ENCODE assay signal across 11 cellular contexts in genomic region chr10:7457478-7458316, GRCh38. TPM values are rescaled to one million over a fixed set of nuclear protein-coding genes. Genes with fewer than 3 reads are reported as not detected.
A peak's percentile ranks its signal among the peaks of the same experiment; 100 is the strongest.
DNase-seq lines count a peak whose midpoint lies in the region; ATAC-seq and TF ChIP-seq lines count a peak whose summit lies in the region.
"Had no signal": no experiment of that assay in that cellular context is flagged by ENCODE, and none has a peak within 500 bp of the region (broad histone marks: within the 10 kb centered on the region; RNA-seq: fewer than 3 reads in every experiment).

No MANE protein-coding gene starts in this region.

- H3K9me3 ChIP-seq in OCI-LY7 (ENCODE audit: low read length) (no peaks in the 10 kb centered on the region), SJCRH30 (replicated peaks) (no peaks in the 10 kb centered on the region), hepatocyte (ENCODE audit: low read depth) (no peaks in the 10 kb centered on the region)
- H3K9me3 ChIP-seq: BE2C had no signal

- BruUV-seq in OCI-LY7 (replicated peaks; lab: Mats Ljungman, UMichigan): no TSS peak

- H2AFZ ChIP-seq in OCI-LY7 (ENCODE audit: low read length) (peak overlapping the region; percentile 60), hepatocyte (no peak overlapping the region)

- DNase-seq in Daoy (ENCODE audit: low read depth) (peak; percentile 21), OCI-LY7 (ENCODE audit: low spot score) (no peak), SJCRH30 (no peak), hepatocyte (ENCODE audit: low spot score) (no peak), SW480 (ENCODE audit: low spot score) (no peak)
- no peak for DNase-seq in activated CD4-positive, alpha-beta T cell treated with anti-CD3 and anti-CD28 coated beads for 1 hour
- DNase-seq: BE2C, islet precursor cell, NCI-H748 treated with DMSO at 0.1 percent for 48 hours had no signal

- intact Hi-C loops in OCI-LY7 (cut with micrococcal nuclease; ENCODE audit: unreplicated experiment): no loop called here

- H3K9me2 ChIP-seq in OCI-LY7 (ENCODE audit: insufficient read depth, low read length): no peaks in the 10 kb centered on the region
- no peaks in the 10 kb centered on the region for H3K9me2 ChIP-seq in hepatocyte (replicated peaks; ENCODE audit: insufficient read depth)

- TF ChIP-seq CTCF in OCI-LY7 (conservative IDR thresholded peaks at IDR 0.05; ENCODE audit: low read length) (no peak), hepatocyte (IDR thresholded peaks at IDR 0.05; ENCODE audit: poor library complexity) (no peak)

- ATAC-seq in GM19455 (IDR thresholded peaks at IDR 0.05; ENCODE audit: unreplicated experiment): peak; percentile 92
- ATAC-seq in HG03025 (IDR thresholded peaks at IDR 0.05; ENCODE audit: low FRiP score, unreplicated experiment): peak; percentile 88

- POLR2A ChIA-PET in OCI-LY7 (lab: Charles Lee): interaction anchor here (0.6 kb wide), 2 partner anchors 146 to 753 kb away, joined by 3 read pairs; no protein-coding TSS in a partner anchor

- WGBS in hepatocyte (ENCODE audit: low lambda C conversion rate, missing lambda C conversion rate): 91% methylated on average over 14 of the region's 14 CpGs

- H3K79me2 ChIP-seq in OCI-LY7 (ENCODE audit: insufficient read depth, low read depth, low read length) (no peaks in the 10 kb centered on the region), hepatocyte (no peaks in the 10 kb centered on the region)

- no peaks in the 10 kb centered on the region for H4K20me1 ChIP-seq in OCI-LY7 (ENCODE audit: insufficient read depth, low read length)
- no peaks in the 10 kb centered on the region for H4K20me1 ChIP-seq in hepatocyte (ENCODE audit: insufficient read depth, poor library complexity, severe bottlenecking)

- peaks cover 10% of the 10 kb centered on the region for H3K4me1 ChIP-seq in OCI-LY7 (ENCODE audit: insufficient read depth, low read length, poor library complexity, severe bottlenecking)
- no peaks in the 10 kb centered on the region for H3K4me1 ChIP-seq in SJCRH30
- no peaks in the 10 kb centered on the region for H3K4me1 ChIP-seq in hepatocyte (ENCODE audit: insufficient read depth)
- H3K4me1 ChIP-seq: BE2C had no signal

- H3K27me3 ChIP-seq in SJCRH30: no peaks in the 10 kb centered on the region
- no peaks in the 10 kb centered on the region for H3K27me3 ChIP-seq in hepatocyte

- H3K4me2 ChIP-seq in OCI-LY7 (ENCODE audit: low read length): peak overlapping the region; percentile 11; the same call in 1 of the 2 replicates
- no peak overlapping the region for H3K4me2 ChIP-seq in hepatocyte

- H3K4me3 ChIP-seq in OCI-LY7 (ENCODE audit: low read depth, low read length, poor library complexity, severe bottlenecking) (no peak overlapping the region), SJCRH30 (no peak overlapping the region), hepatocyte (no peak overlapping the region)

- H3K36me3 ChIP-seq in OCI-LY7 (ENCODE audit: insufficient read depth, low read length) (no peaks in the 10 kb centered on the region), SJCRH30 (no peaks in the 10 kb centered on the region), hepatocyte (replicated peaks; ENCODE audit: insufficient read depth, low read depth) (no peaks in the 10 kb centered on the region)
- H3K36me3 ChIP-seq: BE2C had no signal

- CTCF ChIA-PET in OCI-LY7 (lab: Charles Lee; ENCODE audit: unreplicated experiment): no interaction called here

- H3K27ac ChIP-seq in OCI-LY7 (ENCODE audit: low read depth, low read length, poor library complexity, severe bottlenecking) (no peak overlapping the region), SJCRH30 (no peak overlapping the region), hepatocyte (no peak overlapping the region)

RNA-seq across cellular contexts. Expression of gene SFMBT2, which starts 46.9 kb away (rescaled TPM):
- 4.3 and 4.6 TPM in 2 replicates for total RNA-seq in Daoy (2014; rRNA removed; shearing (Covaris generic))
- 5.1 and 7.9 TPM in 2 replicates for total RNA-seq in OCI-LY7 (2014; rRNA removed; shearing (Covaris generic))
- total RNA-seq in OCI-LY7 (2022) (7.0 and 8.3 TPM in 2 replicates), hepatocyte (3.0 and 3.8 TPM in 2 replicates)
- 7.4 and 8.2 TPM in 2 replicates for total RNA-seq in SJCRH30 (2014; rRNA removed; shearing (Covaris generic))
- polyA plus RNA-seq in hepatocyte: 1.1 and 2.3 TPM in 2 replicates
